Comparison of ENCODE assay signal across 1 cellular context in the genomic region with DNA sequence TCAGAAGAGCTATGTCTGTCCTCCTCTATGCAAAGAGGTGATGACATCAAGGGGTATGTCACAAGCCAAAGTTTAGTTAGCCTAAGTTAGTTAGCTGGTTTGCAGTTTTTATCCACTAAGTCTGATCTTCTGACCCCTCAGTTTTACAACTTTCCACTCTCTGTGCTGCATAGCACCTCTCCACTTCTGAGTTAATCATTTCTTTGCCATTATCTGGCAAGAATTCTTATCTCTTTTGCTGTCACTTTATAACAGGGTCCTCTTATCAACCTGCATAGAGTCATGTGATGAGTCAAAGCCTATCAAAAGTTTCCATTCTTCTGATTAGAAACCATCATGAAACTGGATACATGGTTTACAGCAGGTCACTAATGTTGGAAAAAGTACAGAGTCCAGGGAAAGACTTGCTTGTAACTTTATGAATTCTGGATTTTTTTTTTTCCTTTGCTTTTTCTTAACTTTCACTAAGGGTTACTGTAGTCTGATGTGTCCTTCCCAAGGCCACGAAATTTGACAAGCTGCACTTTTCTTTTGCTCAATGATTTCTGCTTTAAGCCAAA.
TF ChIP-seq lines count a peak whose summit lies in the region.

A gene (plus strand): TSS at position 447 of the 560 bp plus-strand sequence. CDS start 138 bp downstream, outside the sequence.

TF ChIP-seq in HepG2, 621 proteins besides CTCF, POLR2A, EP300 and RAD21:
- TF ChIP-seq, protein P1, sequence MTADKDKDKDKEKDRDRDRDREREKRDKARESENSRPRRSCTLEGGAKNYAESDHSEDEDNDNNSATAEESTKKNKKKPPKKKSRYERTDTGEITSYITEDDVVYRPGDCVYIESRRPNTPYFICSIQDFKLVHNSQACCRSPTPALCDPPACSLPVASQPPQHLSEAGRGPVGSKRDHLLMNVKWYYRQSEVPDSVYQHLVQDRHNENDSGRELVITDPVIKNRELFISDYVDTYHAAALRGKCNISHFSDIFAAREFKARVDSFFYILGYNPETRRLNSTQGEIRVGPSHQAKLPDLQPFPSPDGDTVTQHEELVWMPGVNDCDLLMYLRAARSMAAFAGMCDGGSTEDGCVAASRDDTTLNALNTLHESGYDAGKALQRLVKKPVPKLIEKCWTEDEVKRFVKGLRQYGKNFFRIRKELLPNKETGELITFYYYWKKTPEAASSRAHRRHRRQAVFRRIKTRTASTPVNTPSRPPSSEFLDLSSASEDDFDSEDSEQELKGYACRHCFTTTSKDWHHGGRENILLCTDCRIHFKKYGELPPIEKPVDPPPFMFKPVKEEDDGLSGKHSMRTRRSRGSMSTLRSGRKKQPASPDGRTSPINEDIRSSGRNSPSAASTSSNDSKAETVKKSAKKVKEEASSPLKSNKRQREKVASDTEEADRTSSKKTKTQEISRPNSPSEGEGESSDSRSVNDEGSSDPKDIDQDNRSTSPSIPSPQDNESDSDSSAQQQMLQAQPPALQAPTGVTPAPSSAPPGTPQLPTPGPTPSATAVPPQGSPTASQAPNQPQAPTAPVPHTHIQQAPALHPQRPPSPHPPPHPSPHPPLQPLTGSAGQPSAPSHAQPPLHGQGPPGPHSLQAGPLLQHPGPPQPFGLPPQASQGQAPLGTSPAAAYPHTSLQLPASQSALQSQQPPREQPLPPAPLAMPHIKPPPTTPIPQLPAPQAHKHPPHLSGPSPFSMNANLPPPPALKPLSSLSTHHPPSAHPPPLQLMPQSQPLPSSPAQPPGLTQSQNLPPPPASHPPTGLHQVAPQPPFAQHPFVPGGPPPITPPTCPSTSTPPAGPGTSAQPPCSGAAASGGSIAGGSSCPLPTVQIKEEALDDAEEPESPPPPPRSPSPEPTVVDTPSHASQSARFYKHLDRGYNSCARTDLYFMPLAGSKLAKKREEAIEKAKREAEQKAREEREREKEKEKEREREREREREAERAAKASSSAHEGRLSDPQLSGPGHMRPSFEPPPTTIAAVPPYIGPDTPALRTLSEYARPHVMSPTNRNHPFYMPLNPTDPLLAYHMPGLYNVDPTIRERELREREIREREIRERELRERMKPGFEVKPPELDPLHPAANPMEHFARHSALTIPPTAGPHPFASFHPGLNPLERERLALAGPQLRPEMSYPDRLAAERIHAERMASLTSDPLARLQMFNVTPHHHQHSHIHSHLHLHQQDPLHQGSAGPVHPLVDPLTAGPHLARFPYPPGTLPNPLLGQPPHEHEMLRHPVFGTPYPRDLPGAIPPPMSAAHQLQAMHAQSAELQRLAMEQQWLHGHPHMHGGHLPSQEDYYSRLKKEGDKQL (CRISPR knock-in tag; IDR thresholded peaks at IDR 0.05; ENCODE audit: low read depth), result no peak
- TF ChIP-seq HNF4A (CRISPR knock-in tag; IDR thresholded peaks at IDR 0.05) (0 out of 2 replicates have a peak, but pooled peaks have one; percentile 11), CEBPB (IDR thresholded peaks at IDR 0.05; ENCODE audit: borderline replicate concordance, low read depth, low read length) (peak; percentile 1; the same call in 1 of the 2 replicates), FOXJ3 (CRISPR knock-in tag; IDR thresholded peaks at IDR 0.05; ENCODE audit: borderline replicate concordance) (0 out of 2 replicates have a peak, but pooled peaks have one; percentile 23), RAD51 (IDR thresholded peaks at IDR 0.05; ENCODE audit: borderline replicate concordance) (0 out of 2 replicates have a peak, but pooled peaks have one; percentile 9), CREB1 (IDR thresholded peaks at IDR 0.05) (no peak), CREB1 (CRISPR knock-in tag; IDR thresholded peaks at IDR 0.05) (peak; percentile 64)
- TF ChIP-seq, protein P2, sequence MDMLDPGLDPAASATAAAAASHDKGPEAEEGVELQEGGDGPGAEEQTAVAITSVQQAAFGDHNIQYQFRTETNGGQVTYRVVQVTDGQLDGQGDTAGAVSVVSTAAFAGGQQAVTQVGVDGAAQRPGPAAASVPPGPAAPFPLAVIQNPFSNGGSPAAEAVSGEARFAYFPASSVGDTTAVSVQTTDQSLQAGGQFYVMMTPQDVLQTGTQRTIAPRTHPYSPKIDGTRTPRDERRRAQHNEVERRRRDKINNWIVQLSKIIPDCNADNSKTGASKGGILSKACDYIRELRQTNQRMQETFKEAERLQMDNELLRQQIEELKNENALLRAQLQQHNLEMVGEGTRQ (IDR thresholded peaks at IDR 0.05; ENCODE audit: low read depth, low read length), result peak; percentile 50; the same call in 1 of the 2 replicates
- TF ChIP-seq, protein P2 (CRISPR knock-in tag; IDR thresholded peaks at IDR 0.05; ENCODE audit: borderline replicate concordance), result no peak; the same call in 1 of the 2 replicates
- TF ChIP-seq, protein P3, sequence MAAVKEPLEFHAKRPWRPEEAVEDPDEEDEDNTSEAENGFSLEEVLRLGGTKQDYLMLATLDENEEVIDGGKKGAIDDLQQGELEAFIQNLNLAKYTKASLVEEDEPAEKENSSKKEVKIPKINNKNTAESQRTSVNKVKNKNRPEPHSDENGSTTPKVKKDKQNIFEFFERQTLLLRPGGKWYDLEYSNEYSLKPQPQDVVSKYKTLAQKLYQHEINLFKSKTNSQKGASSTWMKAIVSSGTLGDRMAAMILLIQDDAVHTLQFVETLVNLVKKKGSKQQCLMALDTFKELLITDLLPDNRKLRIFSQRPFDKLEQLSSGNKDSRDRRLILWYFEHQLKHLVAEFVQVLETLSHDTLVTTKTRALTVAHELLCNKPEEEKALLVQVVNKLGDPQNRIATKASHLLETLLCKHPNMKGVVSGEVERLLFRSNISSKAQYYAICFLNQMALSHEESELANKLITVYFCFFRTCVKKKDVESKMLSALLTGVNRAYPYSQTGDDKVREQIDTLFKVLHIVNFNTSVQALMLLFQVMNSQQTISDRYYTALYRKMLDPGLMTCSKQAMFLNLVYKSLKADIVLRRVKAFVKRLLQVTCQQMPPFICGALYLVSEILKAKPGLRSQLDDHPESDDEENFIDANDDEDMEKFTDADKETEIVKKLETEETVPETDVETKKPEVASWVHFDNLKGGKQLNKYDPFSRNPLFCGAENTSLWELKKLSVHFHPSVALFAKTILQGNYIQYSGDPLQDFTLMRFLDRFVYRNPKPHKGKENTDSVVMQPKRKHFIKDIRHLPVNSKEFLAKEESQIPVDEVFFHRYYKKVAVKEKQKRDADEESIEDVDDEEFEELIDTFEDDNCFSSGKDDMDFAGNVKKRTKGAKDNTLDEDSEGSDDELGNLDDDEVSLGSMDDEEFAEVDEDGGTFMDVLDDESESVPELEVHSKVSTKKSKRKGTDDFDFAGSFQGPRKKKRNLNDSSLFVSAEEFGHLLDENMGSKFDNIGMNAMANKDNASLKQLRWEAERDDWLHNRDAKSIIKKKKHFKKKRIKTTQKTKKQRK (IDR thresholded peaks at IDR 0.05; ENCODE audit: low read length), result no peak
- TF ChIP-seq, protein P4, sequence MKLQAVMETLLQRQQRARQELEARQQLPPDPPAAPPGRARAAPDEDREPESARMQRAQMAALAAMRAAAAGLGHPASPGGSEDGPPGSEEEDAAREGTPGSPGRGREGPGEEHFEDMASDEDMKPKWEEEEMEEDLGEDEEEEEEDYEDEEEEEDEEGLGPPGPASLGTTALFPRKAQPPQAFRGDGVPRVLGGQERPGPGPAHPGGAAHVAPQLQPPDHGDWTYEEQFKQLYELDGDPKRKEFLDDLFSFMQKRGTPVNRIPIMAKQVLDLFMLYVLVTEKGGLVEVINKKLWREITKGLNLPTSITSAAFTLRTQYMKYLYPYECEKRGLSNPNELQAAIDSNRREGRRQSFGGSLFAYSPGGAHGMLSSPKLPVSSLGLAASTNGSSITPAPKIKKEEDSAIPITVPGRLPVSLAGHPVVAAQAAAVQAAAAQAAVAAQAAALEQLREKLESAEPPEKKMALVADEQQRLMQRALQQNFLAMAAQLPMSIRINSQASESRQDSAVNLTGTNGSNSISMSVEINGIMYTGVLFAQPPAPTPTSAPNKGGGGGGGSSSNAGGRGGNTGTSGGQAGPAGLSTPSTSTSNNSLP (IDR thresholded peaks at IDR 0.05; ENCODE audit: low read depth, low read length), result peak; percentile 87
